Comparison of ENCODE assay signal across 1 cellular context in the genomic region with DNA sequence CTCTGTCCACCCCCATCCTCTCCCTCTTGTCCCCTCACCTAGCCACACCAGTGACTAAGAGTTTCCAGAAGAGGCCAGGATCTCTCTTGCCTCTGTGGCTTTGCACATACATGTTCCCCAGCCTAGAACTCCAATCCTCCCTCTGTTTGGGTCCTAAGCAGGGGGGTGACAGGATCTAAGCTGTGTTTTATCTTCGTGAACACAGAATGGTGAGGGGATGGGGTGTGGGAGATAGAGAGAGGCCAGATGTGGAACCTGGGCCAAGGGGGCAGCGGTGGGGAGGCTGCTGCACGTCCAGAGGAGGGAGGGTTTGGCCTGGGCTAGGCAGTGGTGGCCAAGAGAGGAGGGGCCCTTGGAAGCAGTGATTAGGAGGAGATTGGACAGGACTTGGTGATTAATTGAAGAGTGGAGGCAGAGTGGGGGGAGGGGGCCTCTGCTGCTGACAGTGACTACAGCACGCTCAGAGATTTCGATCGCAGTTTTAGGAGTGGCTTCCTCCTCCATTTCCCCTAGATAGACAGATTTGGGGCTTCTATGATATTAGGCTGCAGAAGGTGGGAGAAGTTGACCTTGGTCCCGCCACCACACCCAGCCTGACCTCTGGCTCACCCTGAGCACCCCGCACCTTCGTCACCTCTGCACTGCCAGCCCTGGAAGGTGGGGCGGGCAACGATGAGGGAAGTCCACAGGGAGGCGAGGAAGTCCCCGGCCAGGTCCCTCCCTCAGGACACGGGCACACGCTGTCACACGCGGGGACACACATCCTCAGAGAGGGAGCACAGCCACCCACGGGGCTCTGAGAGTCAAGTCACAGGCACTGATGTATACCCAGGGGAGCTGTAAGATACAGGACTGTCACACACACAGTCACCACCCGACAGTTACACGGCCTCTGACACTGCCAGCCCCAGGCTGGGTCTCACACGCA.
TF ChIP-seq lines count a peak whose summit lies in the region.

No MANE protein-coding gene starts in this region.

TF ChIP-seq in HCT116, 20 proteins besides CTCF, POLR2A, EP300 and RAD21 (continued from another document):
- TF ChIP-seq, protein P1, sequence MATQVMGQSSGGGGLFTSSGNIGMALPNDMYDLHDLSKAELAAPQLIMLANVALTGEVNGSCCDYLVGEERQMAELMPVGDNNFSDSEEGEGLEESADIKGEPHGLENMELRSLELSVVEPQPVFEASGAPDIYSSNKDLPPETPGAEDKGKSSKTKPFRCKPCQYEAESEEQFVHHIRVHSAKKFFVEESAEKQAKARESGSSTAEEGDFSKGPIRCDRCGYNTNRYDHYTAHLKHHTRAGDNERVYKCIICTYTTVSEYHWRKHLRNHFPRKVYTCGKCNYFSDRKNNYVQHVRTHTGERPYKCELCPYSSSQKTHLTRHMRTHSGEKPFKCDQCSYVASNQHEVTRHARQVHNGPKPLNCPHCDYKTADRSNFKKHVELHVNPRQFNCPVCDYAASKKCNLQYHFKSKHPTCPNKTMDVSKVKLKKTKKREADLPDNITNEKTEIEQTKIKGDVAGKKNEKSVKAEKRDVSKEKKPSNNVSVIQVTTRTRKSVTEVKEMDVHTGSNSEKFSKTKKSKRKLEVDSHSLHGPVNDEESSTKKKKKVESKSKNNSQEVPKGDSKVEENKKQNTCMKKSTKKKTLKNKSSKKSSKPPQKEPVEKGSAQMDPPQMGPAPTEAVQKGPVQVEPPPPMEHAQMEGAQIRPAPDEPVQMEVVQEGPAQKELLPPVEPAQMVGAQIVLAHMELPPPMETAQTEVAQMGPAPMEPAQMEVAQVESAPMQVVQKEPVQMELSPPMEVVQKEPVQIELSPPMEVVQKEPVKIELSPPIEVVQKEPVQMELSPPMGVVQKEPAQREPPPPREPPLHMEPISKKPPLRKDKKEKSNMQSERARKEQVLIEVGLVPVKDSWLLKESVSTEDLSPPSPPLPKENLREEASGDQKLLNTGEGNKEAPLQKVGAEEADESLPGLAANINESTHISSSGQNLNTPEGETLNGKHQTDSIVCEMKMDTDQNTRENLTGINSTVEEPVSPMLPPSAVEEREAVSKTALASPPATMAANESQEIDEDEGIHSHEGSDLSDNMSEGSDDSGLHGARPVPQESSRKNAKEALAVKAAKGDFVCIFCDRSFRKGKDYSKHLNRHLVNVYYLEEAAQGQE (IDR thresholded peaks at IDR 0.05; ENCODE audit: low read depth) = no peak
- TF ChIP-seq ZFX (IDR thresholded peaks at IDR 0.05) (no peak), EZH2phosphoT487 (IDR thresholded peaks at IDR 0.05; ENCODE audit: borderline replicate concordance) (no peak), POLR2AphosphoS5 (IDR thresholded peaks at IDR 0.05; ENCODE audit: low read depth, low read length) (no peak), TCF7L2 (IDR thresholded peaks at IDR 0.05; ENCODE audit: borderline replicate concordance, extremely low read depth, insufficient read depth, insufficient read length) (no peak), ZNF274 (IDR thresholded peaks at IDR 0.05; ENCODE audit: low read depth, low read length) (no peak)
- TF ChIP-seq, protein P2, sequence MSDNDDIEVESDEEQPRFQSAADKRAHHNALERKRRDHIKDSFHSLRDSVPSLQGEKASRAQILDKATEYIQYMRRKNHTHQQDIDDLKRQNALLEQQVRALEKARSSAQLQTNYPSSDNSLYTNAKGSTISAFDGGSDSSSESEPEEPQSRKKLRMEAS (IDR thresholded peaks at IDR 0.05) = no peak
